ENCODE assay signal across 20 cellular contexts in the genomic region with DNA sequence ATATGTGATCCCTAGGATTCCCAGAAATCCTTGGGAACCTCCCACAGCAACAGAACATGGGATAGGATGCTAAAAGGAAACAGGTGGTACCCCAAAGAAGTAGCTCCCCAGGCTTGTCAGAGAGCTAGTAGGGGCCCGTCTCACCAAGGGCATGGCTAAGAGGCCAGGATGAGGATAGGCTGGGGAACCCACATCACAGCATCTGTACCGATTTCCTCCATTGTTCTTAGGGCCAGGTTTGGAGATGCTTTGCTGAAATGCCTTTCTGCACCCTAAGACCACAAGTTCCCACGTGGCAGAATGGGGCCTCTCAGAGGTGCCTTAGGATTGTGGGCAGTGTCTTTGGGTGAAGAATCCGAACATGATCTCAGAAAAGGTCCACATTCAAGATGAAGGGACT.
"Had no signal": no experiment of that assay in that cellular context is flagged by ENCODE, and none has a peak within 500 bp of the region (broad histone marks: within the 10 kb centered on the region; RNA-seq: fewer than 3 reads in every experiment).

No MANE protein-coding gene starts in this region.

- H3K27me3 ChIP-seq: esophagus squamous epithelium had no signal

- H3K36me3 Mint-ChIP-seq: activated naive CD8-positive, alpha-beta T cell treated with anti-CD3 and anti-CD28 coated beads for 36 hours; T-cell; type B pancreatic cell had no signal

- H3K9me3 ChIP-seq: esophagus squamous epithelium had no signal

- H3K4me1 Mint-ChIP-seq: T-cell had no signal

- H3K36me3 ChIP-seq: esophagus squamous epithelium had no signal

- DNase-seq: activated CD4-positive, alpha-beta T cell treated with anti-CD3 and anti-CD28 coated beads, Interleukin-2, amount 50 U/mL, for 1 hour; activated CD8-positive, alpha-beta memory T cell treated with anti-CD3 and anti-CD28 coated beads for 24 hours; activated naive CD8-positive, alpha-beta T cell treated with anti-CD3 and anti-CD28 coated beads for 36 hours; amygdala; dorsolateral prefrontal cortex; esophagus squamous epithelium; foreskin melanocyte; head of caudate nucleus; midbrain; naive thymus-derived CD4-positive, alpha-beta T cell; nucleus accumbens; stimulated activated CD4-positive, alpha-beta T cell treated with anti-CD3 and anti-CD28 coated beads, Interleukin-4, amount 100 ng/mL, for 4 hours; stimulated activated CD8-positive, alpha-beta memory T cell treated with anti-CD3 and anti-CD28 coated beads, Interleukin-4, amount 100 ng/mL, for 48 hours; stimulated activated naive CD8-positive, alpha-beta T cell treated with anti-CD3 and anti-CD28 coated beads, Interleukin-15, Interleukin-2, amounts not matched to agents 100 U/mL and 50 U/mL, for 24 hours; T-cell; T-helper 9 cell had no signal

- H3K9me3 Mint-ChIP-seq: activated naive CD8-positive, alpha-beta T cell treated with anti-CD3 and anti-CD28 coated beads for 36 hours; type B pancreatic cell had no signal

- H3K4me3 ChIP-seq: dorsolateral prefrontal cortex, esophagus squamous epithelium, lung had no signal

- H3K27ac ChIP-seq: dorsolateral prefrontal cortex had no signal

- ATAC-seq: activated CD4-positive, CD25-positive, alpha-beta regulatory T cell treated with anti-CD3 and anti-CD28 coated beads, Interleukin-2, amount 50 U/mL, for 24 hours; naive thymus-derived CD4-positive, alpha-beta T cell; stimulated activated naive CD8-positive, alpha-beta T cell treated with anti-CD3 and anti-CD28 coated beads, Interleukin-15, Interleukin-2, amounts not matched to agents 100 U/mL and 50 U/mL, for 24 hours; T-cell had no signal

- H3K4me3 Mint-ChIP-seq: activated naive CD8-positive, alpha-beta T cell treated with anti-CD3 and anti-CD28 coated beads for 36 hours; activated T-helper 1 cell treated with anti-CD3 and anti-CD28 coated beads, Interleukin-12 subunit alpha, Interleukin-12 subunit beta, Interleukin-2, Interleukin-4 antibody, amounts not matched to agents 30 ng/mL and 10 ng/mL and 1 ng/mL, durations not matched to agents 14 hours and 24 hours and 36 hours; naive thymus-derived CD4-positive, alpha-beta T cell; T-cell; type B pancreatic cell had no signal

- H3K27ac Mint-ChIP-seq: activated naive CD8-positive, alpha-beta T cell treated with anti-CD3 and anti-CD28 coated beads for 36 hours; activated T-helper 1 cell treated with anti-CD3 and anti-CD28 coated beads, Interleukin-12 subunit alpha, Interleukin-12 subunit beta, Interleukin-2, Interleukin-4 antibody, amounts not matched to agents 30 ng/mL and 10 ng/mL and 1 ng/mL, durations not matched to agents 14 hours and 24 hours and 36 hours; naive thymus-derived CD4-positive, alpha-beta T cell; T-cell had no signal

- H3K27me3 Mint-ChIP-seq: activated naive CD8-positive, alpha-beta T cell treated with anti-CD3 and anti-CD28 coated beads for 36 hours; type B pancreatic cell had no signal
